1 cellular context compared by ENCODE assay signal in the genomic region with DNA sequence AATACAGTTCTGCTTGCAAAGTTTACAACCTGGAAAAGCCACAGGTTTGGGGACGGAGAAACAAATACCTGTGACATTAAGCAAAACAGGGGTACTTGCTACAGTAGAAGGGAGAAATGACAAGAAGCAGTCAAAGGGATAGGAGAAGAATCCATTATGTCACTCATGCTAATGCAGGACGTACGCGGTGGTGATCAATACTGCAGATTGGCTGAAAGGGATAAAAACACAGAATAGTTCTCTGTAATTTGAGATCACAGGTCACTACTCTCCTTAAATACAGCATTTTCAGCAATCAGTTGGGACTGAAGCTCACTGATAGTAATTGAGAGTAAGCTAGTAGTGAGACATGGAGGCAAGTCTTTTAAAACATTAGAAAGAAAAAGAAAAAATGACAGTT.
TF ChIP-seq lines count a peak whose summit lies in the region.

No MANE protein-coding gene starts in this region.

TF ChIP-seq in GM23338, 12 proteins besides CTCF, POLR2A, EP300 and RAD21 (continued from another document):
- TF ChIP-seq, protein P1, sequence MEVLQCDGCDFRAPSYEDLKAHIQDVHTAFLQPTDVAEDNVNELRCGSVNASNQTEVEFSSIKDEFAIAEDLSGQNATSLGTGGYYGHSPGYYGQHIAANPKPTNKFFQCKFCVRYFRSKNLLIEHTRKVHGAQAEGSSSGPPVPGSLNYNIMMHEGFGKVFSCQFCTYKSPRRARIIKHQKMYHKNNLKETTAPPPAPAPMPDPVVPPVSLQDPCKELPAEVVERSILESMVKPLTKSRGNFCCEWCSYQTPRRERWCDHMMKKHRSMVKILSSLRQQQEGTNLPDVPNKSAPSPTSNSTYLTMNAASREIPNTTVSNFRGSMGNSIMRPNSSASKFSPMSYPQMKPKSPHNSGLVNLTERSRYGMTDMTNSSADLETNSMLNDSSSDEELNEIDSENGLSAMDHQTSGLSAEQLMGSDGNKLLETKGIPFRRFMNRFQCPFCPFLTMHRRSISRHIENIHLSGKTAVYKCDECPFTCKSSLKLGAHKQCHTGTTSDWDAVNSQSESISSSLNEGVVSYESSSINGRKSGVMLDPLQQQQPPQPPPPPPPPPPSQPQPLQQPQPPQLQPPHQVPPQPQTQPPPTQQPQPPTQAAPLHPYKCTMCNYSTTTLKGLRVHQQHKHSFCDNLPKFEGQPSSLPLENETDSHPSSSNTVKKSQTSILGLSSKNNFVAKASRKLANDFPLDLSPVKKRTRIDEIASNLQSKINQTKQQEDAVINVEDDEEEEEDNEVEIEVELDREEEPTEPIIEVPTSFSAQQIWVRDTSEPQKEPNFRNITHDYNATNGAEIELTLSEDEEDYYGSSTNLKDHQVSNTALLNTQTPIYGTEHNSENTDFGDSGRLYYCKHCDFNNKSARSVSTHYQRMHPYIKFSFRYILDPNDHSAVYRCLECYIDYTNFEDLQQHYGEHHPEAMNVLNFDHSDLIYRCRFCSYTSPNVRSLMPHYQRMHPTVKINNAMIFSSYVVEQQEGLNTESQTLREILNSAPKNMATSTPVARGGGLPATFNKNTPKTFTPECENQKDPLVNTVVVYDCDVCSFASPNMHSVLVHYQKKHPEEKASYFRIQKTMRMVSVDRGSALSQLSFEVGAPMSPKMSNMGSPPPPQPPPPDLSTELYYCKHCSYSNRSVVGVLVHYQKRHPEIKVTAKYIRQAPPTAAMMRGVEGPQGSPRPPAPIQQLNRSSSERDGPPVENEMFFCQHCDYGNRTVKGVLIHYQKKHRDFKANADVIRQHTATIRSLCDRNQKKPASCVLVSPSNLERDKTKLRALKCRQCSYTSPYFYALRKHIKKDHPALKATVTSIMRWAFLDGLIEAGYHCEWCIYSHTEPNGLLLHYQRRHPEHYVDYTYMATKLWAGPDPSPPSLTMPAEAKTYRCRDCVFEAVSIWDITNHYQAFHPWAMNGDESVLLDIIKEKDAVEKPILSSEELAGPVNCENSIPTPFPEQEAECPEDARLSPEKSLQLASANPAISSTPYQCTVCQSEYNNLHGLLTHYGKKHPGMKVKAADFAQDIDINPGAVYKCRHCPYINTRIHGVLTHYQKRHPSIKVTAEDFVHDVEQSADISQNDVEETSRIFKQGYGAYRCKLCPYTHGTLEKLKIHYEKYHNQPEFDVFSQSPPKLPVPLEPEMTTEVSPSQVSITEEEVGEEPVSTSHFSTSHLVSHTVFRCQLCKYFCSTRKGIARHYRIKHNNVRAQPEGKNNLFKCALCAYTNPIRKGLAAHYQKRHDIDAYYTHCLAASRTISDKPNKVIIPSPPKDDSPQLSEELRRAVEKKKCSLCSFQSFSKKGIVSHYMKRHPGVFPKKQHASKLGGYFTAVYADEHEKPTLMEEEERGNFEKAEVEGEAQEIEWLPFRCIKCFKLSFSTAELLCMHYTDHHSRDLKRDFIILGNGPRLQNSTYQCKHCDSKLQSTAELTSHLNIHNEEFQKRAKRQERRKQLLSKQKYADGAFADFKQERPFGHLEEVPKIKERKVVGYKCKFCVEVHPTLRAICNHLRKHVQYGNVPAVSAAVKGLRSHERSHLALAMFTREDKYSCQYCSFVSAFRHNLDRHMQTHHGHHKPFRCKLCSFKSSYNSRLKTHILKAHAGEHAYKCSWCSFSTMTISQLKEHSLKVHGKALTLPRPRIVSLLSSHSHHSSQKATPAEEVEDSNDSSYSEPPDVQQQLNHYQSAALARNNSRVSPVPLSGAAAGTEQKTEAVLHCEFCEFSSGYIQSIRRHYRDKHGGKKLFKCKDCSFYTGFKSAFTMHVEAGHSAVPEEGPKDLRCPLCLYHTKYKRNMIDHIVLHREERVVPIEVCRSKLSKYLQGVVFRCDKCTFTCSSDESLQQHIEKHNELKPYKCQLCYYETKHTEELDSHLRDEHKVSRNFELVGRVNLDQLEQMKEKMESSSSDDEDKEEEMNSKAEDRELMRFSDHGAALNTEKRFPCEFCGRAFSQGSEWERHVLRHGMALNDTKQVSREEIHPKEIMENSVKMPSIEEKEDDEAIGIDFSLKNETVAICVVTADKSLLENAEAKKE (CRISPR knock-in tag; IDR thresholded peaks at IDR 0.05): no peak
- TF ChIP-seq EZH2 (IDR thresholded peaks at IDR 0.05; ENCODE audit: low read depth, unreplicated experiment): no peak
- no peak for TF ChIP-seq JUNB (IDR thresholded peaks at IDR 0.05; ENCODE audit: unreplicated experiment)
- no peak for TF ChIP-seq NANOG (IDR thresholded peaks at IDR 0.05; ENCODE audit: borderline replicate concordance)
- TF ChIP-seq CREB1 (CRISPR knock-in tag; IDR thresholded peaks at IDR 0.05; ENCODE audit: low read depth): no peak
- TF ChIP-seq POLR2AphosphoS5 (IDR thresholded peaks at IDR 0.05; ENCODE audit: low read depth): no peak
- TF ChIP-seq ZNF114 (CRISPR knock-in tag; IDR thresholded peaks at IDR 0.05): no peak
